ENCODE assay signal across 27 cellular contexts in the genomic region with DNA sequence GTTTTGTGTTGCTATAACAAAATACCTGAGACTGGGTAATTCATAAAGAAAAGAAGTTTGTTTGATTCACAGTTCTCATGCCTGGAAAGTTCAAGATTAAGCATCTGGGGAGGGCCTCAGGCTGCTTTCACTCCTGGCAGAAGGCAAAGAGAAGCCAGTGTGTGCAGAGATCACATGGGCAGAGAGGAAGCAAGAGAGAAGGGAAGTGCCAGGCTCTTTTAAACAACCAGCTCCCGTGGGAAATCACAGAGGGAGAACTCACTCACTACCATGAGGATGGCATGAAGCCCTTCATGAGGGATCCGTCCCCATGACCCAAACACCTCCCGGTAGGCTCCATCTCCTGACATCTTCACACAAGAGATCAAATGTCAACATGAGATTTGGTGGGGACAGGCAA.
A peak's percentile ranks its signal among the peaks of the same experiment; 100 is the strongest.
DNase-seq lines count a peak whose midpoint lies in the region; ATAC-seq and TF ChIP-seq lines count a peak whose summit lies in the region.
"Had no signal": no experiment of that assay in that cellular context is flagged by ENCODE, and none has a peak within 500 bp of the region (broad histone marks: within the 10 kb centered on the region; RNA-seq: fewer than 3 reads in every experiment).

No MANE protein-coding gene starts in this region.

- H3K36me3 ChIP-seq in left lung (no peaks in the 10 kb centered on the region), upper lobe of right lung (no peaks in the 10 kb centered on the region)
- H3K36me3 ChIP-seq: HAP-1, SJCRH30 had no signal

- DNase-seq in CD14-positive monocyte (ENCODE audit: low spot score) (no peak), NB4 (ENCODE audit: low read depth) (peak; percentile 67), left lung (no peak), upper lobe of right lung (no peak), T-helper 17 cell (no peak), NCI-H345 (lab: John Stamatoyannopoulos, UW) (no peak)
- DNase-seq: AML-193; CD4-positive, alpha-beta T cell; COR-L47; DMS79; GF-D8; GM23248; HFFc6; IMR-90; KG1; MM.1S; NCI-H1105; NCI-H1436 treated with DMSO at 0.1 percent for 48 hours; NCI-H187 treated with DMSO at 0.1 percent for 48 hours; NCI-H524 treated with DMSO at 0.1 percent for 48 hours; NCI-H82; PC-9; SJCRH30 had no signal

- TF ChIP-seq CTCF in CD14-positive monocyte (IDR thresholded peaks at IDR 0.05) (no peak), NB4 (IDR thresholded peaks at IDR 0.05; ENCODE audit: low read depth, low read length) (no peak), left lung (IDR thresholded peaks at IDR 0.05) (no peak), upper lobe of right lung (IDR thresholded peaks at IDR 0.05) (no peak)

- H3K27ac Mint-ChIP-seq in CD14-positive monocyte, result peak overlapping the region; percentile 36 to 89 (median 68)
- H3K27ac Mint-ChIP-seq in T-helper 17 cell, result no peak overlapping the region
- H3K27ac Mint-ChIP-seq: CD4-positive, alpha-beta T cell; HFFc6 had no signal

- H3K4me3 ChIP-seq in NB4 (ENCODE audit: low read depth, low read length), result no peak overlapping the region
- H3K4me3 ChIP-seq in left lung, result no peak overlapping the region
- no peak overlapping the region for H3K4me3 ChIP-seq in upper lobe of right lung
- H3K4me3 ChIP-seq: A549, GM23248, HAP-1, PC-9, SJCRH30 had no signal

- H3K4me3 Mint-ChIP-seq in CD14-positive monocyte (no peak overlapping the region), T-helper 17 cell (no peak overlapping the region)
- H3K4me3 Mint-ChIP-seq: CD4-positive, alpha-beta T cell; HFFc6 had no signal

- peaks cover 0 to 5% (median 2%) of the 10 kb centered on the region in 7 donors for H3K9me3 Mint-ChIP-seq in CD14-positive monocyte
- H3K9me3 Mint-ChIP-seq: CD4-positive, alpha-beta T cell had no signal

- no peaks in the 10 kb centered on the region for H3K27me3 ChIP-seq in left lung
- H3K27me3 ChIP-seq in upper lobe of right lung, result no peaks in the 10 kb centered on the region
- H3K27me3 ChIP-seq: SJCRH30 had no signal

- H3K27ac ChIP-seq in left lung, result no peak overlapping the region
- H3K27ac ChIP-seq in upper lobe of right lung, result no peak overlapping the region
- H3K27ac ChIP-seq: A549, GM23248, PC-9, SJCRH30 had no signal

- H3K36me3 Mint-ChIP-seq in CD14-positive monocyte, result peaks cover 0 to 7% of the 10 kb centered on the region in 2 donors
- H3K36me3 Mint-ChIP-seq in T-helper 17 cell (ENCODE audit: low read depth), result no peaks in the 10 kb centered on the region

- H3K9me3 ChIP-seq in left lung, result no peaks in the 10 kb centered on the region
- H3K9me3 ChIP-seq in upper lobe of right lung, result no peaks in the 10 kb centered on the region
- H3K9me3 ChIP-seq in T-helper 17 cell (ENCODE audit: control insufficient read depth, low read length, poor library complexity, severe bottlenecking), result no peaks in the 10 kb centered on the region
- H3K9me3 ChIP-seq: A549, HAP-1, SJCRH30 had no signal

- H3K4me1 ChIP-seq in left lung (peaks cover 0 to 31% of the 10 kb centered on the region in 2 donors), upper lobe of right lung (no peaks in the 10 kb centered on the region)
- H3K4me1 ChIP-seq: A549, HAP-1, SJCRH30 had no signal

- ATAC-seq in left lung (peak; percentile 57), upper lobe of right lung (peak; percentile 69), T-helper 17 cell (no peak), GM19023 (IDR thresholded peaks at IDR 0.05; ENCODE audit: unreplicated experiment) (no peak)
- ATAC-seq: A549, Right ventricle myocardium inferior had no signal

- H3K4me1 Mint-ChIP-seq in CD14-positive monocyte, result peaks cover 67% of the 10 kb centered on the region
- H3K4me1 Mint-ChIP-seq in T-helper 17 cell, result peaks cover 7% of the 10 kb centered on the region

- no peak for TF ChIP-seq POLR2A in NB4 (IDR thresholded peaks at IDR 0.05; ENCODE audit: extremely low read depth, insufficient read length)

- intact Hi-C loops in CD14-positive monocyte (cut with micrococcal nuclease), result loop anchor here in 1 of 2 donors (10.0 kb wide), 1 partner anchor 56 kb away; no protein-coding TSS in a partner anchor
- intact Hi-C loops in left lung (cut with DNase I), result no loop called here
- intact Hi-C loops in upper lobe of right lung (cut with DNase I), result no loop called here

- peaks cover 0 to 3% (median 3%) of the 10 kb centered on the region in 3 donors for H3K27me3 Mint-ChIP-seq in CD14-positive monocyte (ENCODE audit: low read depth in 3 of 3)
- H3K27me3 Mint-ChIP-seq in T-helper 17 cell, result no peaks in the 10 kb centered on the region
- H3K27me3 Mint-ChIP-seq: CD4-positive, alpha-beta T cell had no signal

Comparison
In these comparisons a context has a peak if more than half of its experiments do, and no peak if none do; other contexts are left out.
1. ATAC-seq: peak in left lung (single experiment) and upper lobe of right lung (single experiment); none in T-helper 17 cell (single experiment) and GM19023 (single experiment).